In the genomic region with DNA sequence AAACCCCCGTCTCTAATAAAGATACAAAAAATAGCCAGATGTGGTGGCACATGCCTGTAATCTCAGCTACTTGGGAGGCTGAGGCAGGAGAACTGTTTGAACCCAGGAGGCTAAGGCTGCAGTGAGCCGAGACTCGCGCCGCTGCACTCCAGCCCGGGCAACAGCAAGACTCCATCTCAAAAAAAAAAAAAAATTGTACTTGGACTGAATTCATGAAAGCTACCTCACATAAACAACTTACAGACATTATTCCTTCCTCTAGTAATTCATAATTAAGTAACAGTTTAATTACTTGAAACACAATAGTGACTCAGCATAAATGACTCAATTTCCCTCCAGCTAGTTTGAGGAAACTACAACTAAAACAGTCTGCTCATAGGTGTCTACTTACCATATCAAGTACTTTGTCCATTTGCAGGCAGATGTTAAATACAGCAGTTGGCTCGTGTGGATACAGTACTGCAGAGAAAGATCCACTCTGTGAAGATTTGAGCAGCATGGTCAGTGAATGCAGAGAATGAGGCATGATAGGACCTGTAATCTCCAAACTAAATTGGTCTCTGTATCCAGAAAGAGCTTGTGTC, we compare ENCODE assay signal across 11 cellular contexts. TPM values are rescaled to one million over a fixed set of nuclear protein-coding genes. Genes with fewer than 3 reads are reported as not detected.
A peak's percentile ranks its signal among the peaks of the same experiment; 100 is the strongest.
DNase-seq lines count a peak whose midpoint lies in the region; ATAC-seq and TF ChIP-seq lines count a peak whose summit lies in the region.
"Had no signal": no experiment of that assay in that cellular context is flagged by ENCODE, and none has a peak within 500 bp of the region (broad histone marks: within the 10 kb centered on the region; RNA-seq: fewer than 3 reads in every experiment).

No MANE protein-coding gene starts in this region.

- peak overlapping the region in 1 of 2 donors; percentile 65 for H3K27ac Mint-ChIP-seq in stimulated activated naive CD8-positive, alpha-beta T cell treated with anti-CD3 and anti-CD28 coated beads, Interleukin-15, amount 100 ng/mL, for 72 hours
- H3K27ac Mint-ChIP-seq in CD8-positive, alpha-beta memory T cell: peak overlapping the region in 3 of 8 donors; percentile 15 to 43 (median 29)

- TF ChIP-seq CTCF in SU-DHL-6 (IDR thresholded peaks at IDR 0.05; ENCODE audit: insufficient read depth, low read length, poor library complexity, severe bottlenecking): no peak

- DNase-seq in stimulated activated naive CD8-positive, alpha-beta T cell treated with anti-CD3 and anti-CD28 coated beads, Interleukin-15, Interleukin-2, amounts not matched to agents 100 U/mL and 50 U/mL, for 24 hours: no peak
- no peak for DNase-seq in stimulated activated naive CD8-positive, alpha-beta T cell treated with anti-CD3 and anti-CD28 coated beads, Interleukin-15, amount 100 ng/mL, for 72 hours
- peak; percentile 32 for DNase-seq in fibroblast of gingiva (ENCODE audit: low read depth)
- no peak for DNase-seq in NCI-H1694 treated with DMSO at 0.1 percent for 48 hours (lab: John Stamatoyannopoulos, UW)
- no peak for DNase-seq in CD8-positive, alpha-beta memory T cell
- DNase-seq: activated gamma-delta T cell treated with Interleukin-2 at 50 U/mL for 16 hours, stomach had no signal

- H2AFZ ChIP-seq in SU-DHL-6 (ENCODE audit: low read depth, low read length, severe bottlenecking): no peak overlapping the region

- no peaks in the 10 kb centered on the region for H3K27me3 ChIP-seq in SU-DHL-6 (ENCODE audit: low read length)
- no peaks in the 10 kb centered on the region for H3K27me3 ChIP-seq in CD8-positive, alpha-beta memory T cell (ENCODE audit: insufficient read depth, low read length, poor library complexity, severe bottlenecking)
- H3K27me3 ChIP-seq: right atrium auricular region, stomach had no signal

- H3K4me1 ChIP-seq in CD8-positive, alpha-beta memory T cell (ENCODE audit: insufficient read depth, low read length): no peaks in the 10 kb centered on the region
- H3K4me1 ChIP-seq: right atrium auricular region had no signal

- CTCF ChIA-PET in CD8-positive, alpha-beta memory T cell (lab: Charles Lee): interaction anchor here (1.1 kb wide), 1 partner anchor 27 kb away, joined by 6 read pairs; no protein-coding TSS in a partner anchor

- no peak overlapping the region for H3K9ac ChIP-seq in SU-DHL-6 (ENCODE audit: low read length)

- peaks cover 64% of the 10 kb centered on the region for H3K36me3 ChIP-seq in SU-DHL-6 (ENCODE audit: low read length)
- peaks cover 33% of the 10 kb centered on the region for H3K36me3 ChIP-seq in CD8-positive, alpha-beta memory T cell (ENCODE audit: insufficient read depth, low read length)

- H3K4me3 Mint-ChIP-seq in stimulated activated naive CD8-positive, alpha-beta T cell treated with anti-CD3 and anti-CD28 coated beads, Interleukin-15, amount 100 ng/mL, for 72 hours: no peak overlapping the region
- no peak overlapping the region for H3K4me3 Mint-ChIP-seq in CD8-positive, alpha-beta memory T cell

- H3K9me2 ChIP-seq in SU-DHL-6 (replicated peaks; ENCODE audit: insufficient read depth, low read length): no peaks in the 10 kb centered on the region

- no peaks in the 10 kb centered on the region for H4K20me1 ChIP-seq in SU-DHL-6 (ENCODE audit: low read depth, low read length)

- H3K4me2 ChIP-seq in SU-DHL-6 (ENCODE audit: low read depth, low read length, poor library complexity, severe bottlenecking): no peak overlapping the region

- H3K9me3 ChIP-seq in SU-DHL-6 (ENCODE audit: insufficient read depth, low read length): no peaks in the 10 kb centered on the region
- H3K9me3 ChIP-seq in CD8-positive, alpha-beta memory T cell (ENCODE audit: low read length): no peaks in the 10 kb centered on the region
- H3K9me3 ChIP-seq: right atrium auricular region, stomach had no signal

- peak; percentile 23 for ATAC-seq in stimulated activated naive CD8-positive, alpha-beta T cell treated with anti-CD3 and anti-CD28 coated beads, Interleukin-15, Interleukin-2, amounts not matched to agents 100 U/mL and 50 U/mL, for 24 hours
- ATAC-seq in stimulated activated naive CD8-positive, alpha-beta T cell treated with anti-CD3 and anti-CD28 coated beads, Interleukin-15, amount 100 ng/mL, for 72 hours: no peak
- ATAC-seq in GM21737 (IDR thresholded peaks at IDR 0.05; ENCODE audit: unreplicated experiment) (no peak), HG03108 (IDR thresholded peaks at IDR 0.05; ENCODE audit: unreplicated experiment) (no peak)

- no peaks in the 10 kb centered on the region for H3K9me3 Mint-ChIP-seq in stimulated activated naive CD8-positive, alpha-beta T cell treated with anti-CD3 and anti-CD28 coated beads, Interleukin-15, amount 100 ng/mL, for 72 hours
- H3K9me3 Mint-ChIP-seq in CD8-positive, alpha-beta memory T cell: no peaks in the 10 kb centered on the region

- POLR2A ChIA-PET in CD8-positive, alpha-beta memory T cell (lab: Charles Lee): interaction anchor here (1.3 kb wide), 1 partner anchor 9 kb away, joined by 5 read pairs; a partner anchor contains a TSS

- no peaks in the 10 kb centered on the region; the same call in 1 of the 2 replicates for H3K79me2 ChIP-seq in SU-DHL-6 (ENCODE audit: insufficient read depth, low read length)

- H3K4me3 ChIP-seq in SU-DHL-6 (ENCODE audit: insufficient read depth, low read length, poor library complexity, severe bottlenecking): no peak overlapping the region
- H3K4me3 ChIP-seq in CD8-positive, alpha-beta memory T cell (ENCODE audit: low read length): no peak overlapping the region
- H3K4me3 ChIP-seq: right atrium auricular region, stomach had no signal

- H3K4me1 Mint-ChIP-seq in stimulated activated naive CD8-positive, alpha-beta T cell treated with anti-CD3 and anti-CD28 coated beads, Interleukin-15, amount 100 ng/mL, for 72 hours: peaks cover 6% of the 10 kb centered on the region
- H3K4me1 Mint-ChIP-seq in CD8-positive, alpha-beta memory T cell: peaks cover 0 to 4% (median 0%) of the 10 kb centered on the region in 3 donors

- H3K36me3 Mint-ChIP-seq in CD8-positive, alpha-beta memory T cell: peaks cover 0 to 58% (median 4%) of the 10 kb centered on the region in 3 donors

- peak overlapping the region; percentile 52 for H3K27ac ChIP-seq in SU-DHL-6 (ENCODE audit: low read depth, low read length)
- no peak overlapping the region for H3K27ac ChIP-seq in CD8-positive, alpha-beta memory T cell (ENCODE audit: low read depth, low read length)
- H3K27ac ChIP-seq: right atrium auricular region, stomach had no signal

- peaks cover 59% of the 10 kb centered on the region for H3F3A ChIP-seq in SU-DHL-6 (ENCODE audit: insufficient read depth)

- no peaks in the 10 kb centered on the region for H3K27me3 Mint-ChIP-seq in stimulated activated naive CD8-positive, alpha-beta T cell treated with anti-CD3 and anti-CD28 coated beads, Interleukin-15, amount 100 ng/mL, for 72 hours
- no peaks in the 10 kb centered on the region for H3K27me3 Mint-ChIP-seq in CD8-positive, alpha-beta memory T cell

RNA-seq across cellular contexts. Expression of a gene that starts 9.4 kb away (rescaled TPM):
- total RNA-seq in CD8-positive, alpha-beta memory T cell: 10 to 100 TPM; 38.0 to 41.0 TPM
- polyA plus RNA-seq in CD8-positive, alpha-beta memory T cell: 3.3 TPM

RNA-seq across cellular contexts. Expression of a gene that starts 36.2 kb away (rescaled TPM):
- 100 to 1,000 TPM; 316 to 339 TPM for total RNA-seq in CD8-positive, alpha-beta memory T cell
- 715 TPM for polyA plus RNA-seq in CD8-positive, alpha-beta memory T cell

RNA-seq across cellular contexts. Expression of a gene that starts 37.1 kb away (rescaled TPM):
- 100 to 1,000 TPM; 194 to 196 TPM for total RNA-seq in CD8-positive, alpha-beta memory T cell
- polyA plus RNA-seq in CD8-positive, alpha-beta memory T cell: 50.9 TPM
